Comparison of ENCODE assay signal across 31 cellular contexts in genomic region chr3:67486883-67487282, GRCh38.
"Had no signal": no experiment of that assay in that cellular context is flagged by ENCODE, and none has a peak within 500 bp of the region (broad histone marks: within the 10 kb centered on the region; RNA-seq: fewer than 3 reads in every experiment).

No MANE protein-coding gene starts in this region.

- H3K27me3 Mint-ChIP-seq: progenitor cell of endocrine pancreas; stimulated activated memory B cell treated with anti-CD40 and anti-IgM and Interleukin-4, amounts not matched to agents 10 μg/mL and 1 μg/mL and 100 μg/mL, for 72 hours; stimulated activated naive CD8-positive, alpha-beta T cell treated with anti-CD3 and anti-CD28 coated beads, Interleukin-15, amount 100 ng/mL, for 72 hours; type B pancreatic cell had no signal

- H3K4me3 ChIP-seq: neural progenitor cell, ovary, psoas muscle, skin epidermis, smooth muscle cell, spleen, suprapubic skin, testis, tibial artery, transverse colon, upper lobe of right lung, uterus had no signal

- DNase-seq: natural killer cell; occipital lobe; ovary; posterior cingulate gyrus; psoas muscle; right cardiac atrium; spleen; stimulated activated CD4-positive, alpha-beta T cell treated with anti-CD3 and anti-CD28 coated beads, Interleukin-12 subunit alpha, Interleukin-12 subunit beta, amount 100 ng/mL, for 4 hours; stimulated activated CD4-positive, alpha-beta T cell treated with anti-CD3 and anti-CD28 coated beads, Interleukin-1b, Interleukin-23, amount 100 ng/mL, for 48 hours; stimulated activated CD4-positive, alpha-beta T cell treated with anti-CD3 and anti-CD28 coated beads, Interleukin-4, amount 100 ng/mL, for 1 hour; stimulated activated CD4-positive, alpha-beta T cell treated with anti-CD3 and anti-CD28 coated beads, Interleukin-4, amount 100 ng/mL, for 4 hours; stimulated activated CD8-positive, alpha-beta memory T cell treated with anti-CD3 and anti-CD28 coated beads, Interleukin-4, amount 100 ng/mL, for 48 hours; stimulated activated naive CD4-positive, alpha-beta T cell; stimulated activated naive CD8-positive, alpha-beta T cell treated with anti-CD3 and anti-CD28 coated beads, Interleukin-15, amount 100 ng/mL, for 72 hours; stimulated activated naive CD8-positive, alpha-beta T cell treated with anti-CD3 and anti-CD28 coated beads, Interleukin-15, Interleukin-2, amounts not matched to agents 100 U/mL and 50 U/mL, for 24 hours; substantia nigra; testis; tibial artery; transverse colon; upper lobe of right lung; uterus had no signal

- H3K9me3 Mint-ChIP-seq: natural killer cell; nephron; neural progenitor cell; stimulated activated memory B cell treated with anti-CD40 and anti-IgM and Interleukin-4, amounts not matched to agents 10 μg/mL and 1 μg/mL and 100 μg/mL, for 72 hours; stimulated activated naive CD8-positive, alpha-beta T cell treated with anti-CD3 and anti-CD28 coated beads, Interleukin-15, amount 100 ng/mL, for 72 hours had no signal

- H3K4me1 ChIP-seq: neural progenitor cell, parathyroid adenoma, psoas muscle, suprapubic skin, upper lobe of right lung, uterus had no signal

- H3K27me3 ChIP-seq: neural progenitor cell, ovary, spleen, suprapubic skin, testis, tibial artery, transverse colon, upper lobe of right lung, uterus had no signal

- H3K27ac Mint-ChIP-seq: natural killer cell; nephron; neural progenitor cell; progenitor cell of endocrine pancreas; stimulated activated memory B cell treated with anti-CD40 and anti-IgM and Interleukin-4, amounts not matched to agents 10 μg/mL and 1 μg/mL and 100 μg/mL, for 72 hours; type B pancreatic cell had no signal

- H3K27ac ChIP-seq: neural progenitor cell, ovary, parathyroid adenoma, psoas muscle, skin epidermis, spleen, suprapubic skin, testis, tibial artery, transverse colon, upper lobe of right lung, uterus had no signal

- ATAC-seq: natural killer cell; psoas muscle; right cardiac atrium; sciatic nerve; stimulated activated memory B cell treated with anti-CD40 and anti-IgM and Interleukin-4, amounts not matched to agents 10 μg/mL and 1 μg/mL and 100 μg/mL, for 72 hours; stimulated activated naive CD8-positive, alpha-beta T cell treated with anti-CD3 and anti-CD28 coated beads, Interleukin-15, amount 100 ng/mL, for 72 hours; stimulated activated naive CD8-positive, alpha-beta T cell treated with anti-CD3 and anti-CD28 coated beads, Interleukin-15, Interleukin-2, amounts not matched to agents 100 U/mL and 50 U/mL, for 24 hours; upper lobe of right lung had no signal

- H3K36me3 Mint-ChIP-seq: neural progenitor cell had no signal

- H3K4me3 Mint-ChIP-seq: natural killer cell; nephron; neural progenitor cell; stimulated activated memory B cell treated with anti-CD40 and anti-IgM and Interleukin-4, amounts not matched to agents 10 μg/mL and 1 μg/mL and 100 μg/mL, for 72 hours; stimulated activated naive CD8-positive, alpha-beta T cell treated with anti-CD3 and anti-CD28 coated beads, Interleukin-15, amount 100 ng/mL, for 72 hours; type B pancreatic cell had no signal

- H3K4me1 Mint-ChIP-seq: nephron; neural progenitor cell; stimulated activated memory B cell treated with anti-CD40 and anti-IgM and Interleukin-4, amounts not matched to agents 10 μg/mL and 1 μg/mL and 100 μg/mL, for 72 hours had no signal

- H3K9me3 ChIP-seq: ovary, psoas muscle, spleen, suprapubic skin, testis, tibial artery, transverse colon, upper lobe of right lung, uterus had no signal

- H3K36me3 ChIP-seq: neural progenitor cell, ovary, suprapubic skin, tibial artery, upper lobe of right lung, uterus had no signal
